In genomic region chr1:159970932-159971342, GRCh38 we compare ENCODE assay signal across 1 cellular context.
TF ChIP-seq lines count a peak whose summit lies in the region.

No MANE protein-coding gene starts in this region.

TF ChIP-seq in liver, 16 proteins besides CTCF, POLR2A, EP300 and RAD21 (continued from another document):
- peak; percentile 56 for TF ChIP-seq ATF3 (IDR thresholded peaks at IDR 0.05)
- peak; percentile 89 for TF ChIP-seq NR2F2 (IDR thresholded peaks at IDR 0.05)
- peak; percentile 94 to 98 for TF ChIP-seq RXRA (IDR thresholded peaks at IDR 0.05)
- peak; percentile 97 for TF ChIP-seq MAX (IDR thresholded peaks at IDR 0.05)
TF ChIP-seq in liver: peak in this region for 15.
